8 cellular contexts compared by ENCODE assay signal in the genomic region with DNA sequence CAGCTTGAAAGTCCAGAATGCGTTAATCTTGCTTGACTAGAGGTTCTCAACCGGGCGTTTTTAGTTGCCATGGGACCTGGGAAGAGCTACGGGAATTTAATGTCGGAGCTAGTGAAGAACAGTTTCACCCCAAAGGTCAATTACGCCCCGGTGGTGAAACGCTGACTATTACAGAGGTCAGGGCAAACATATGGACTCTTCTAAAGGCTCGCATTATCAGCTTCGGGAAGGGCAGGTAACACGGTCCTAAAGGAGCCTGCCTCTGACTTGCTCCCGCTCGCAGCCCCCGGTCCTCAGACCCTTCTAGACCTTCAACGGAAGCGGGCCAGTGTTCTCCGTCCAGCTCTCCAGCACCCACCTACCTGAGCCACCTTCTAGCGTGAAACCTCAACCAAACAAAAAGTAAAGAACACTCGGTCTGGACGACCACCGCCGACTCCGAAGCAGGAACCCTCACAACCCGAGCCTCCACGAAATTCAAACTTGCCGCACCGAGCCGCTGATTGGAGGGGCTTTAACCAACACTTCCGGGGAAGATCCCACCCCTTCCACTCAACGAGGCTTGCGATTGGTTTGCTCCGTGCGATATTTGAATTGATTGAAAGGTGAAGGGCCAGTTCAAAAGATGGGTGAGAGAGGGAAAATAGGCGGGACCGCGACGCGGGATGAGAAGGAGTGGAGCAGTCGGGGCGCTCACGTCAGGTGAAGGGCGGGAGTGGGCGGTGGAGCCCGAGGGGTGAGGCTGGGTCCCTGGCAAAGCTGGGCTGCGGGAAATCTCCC. TPM values are rescaled to one million over a fixed set of nuclear protein-coding genes. Genes with fewer than 3 reads are reported as not detected.
DNase-seq lines count a peak whose midpoint lies in the region; ATAC-seq, FAIRE-seq and TF ChIP-seq lines count a peak whose summit lies in the region.

DLGAP5 (minus strand) TSS at position 485 of the 780 bp plus-strand sequence. CDS start 2,406 bp downstream, outside the sequence.

- H2AK5ac ChIP-seq in H1 (ENCODE audit: low read depth, low read length), result no peak within 1 kb of the TSS

- H4K20me1 ChIP-seq in H1 (replicated peaks in 1 of 2; ENCODE audit: control insufficient read depth in 1 of 2, insufficient read depth in 2 of 2, low read length in 2 of 2), result peaks cover 0 to 2% of the 10 kb centered on the region in 2 experiments

- H3K56ac ChIP-seq in H1 (replicated peaks; ENCODE audit: insufficient read length, low read depth, low read length), result peak within 1 kb of the TSS; percentile 34

- ATAC-seq in GM21381 (IDR thresholded peaks at IDR 0.05; ENCODE audit: unreplicated experiment), result peak; percentile 97
- peak; percentile 99 for ATAC-seq in memory B cell (ENCODE audit: low read depth)

- peaks cover 8% of the 10 kb centered on the region; the same call in 1 of the 2 replicates for H3K4me1 ChIP-seq in Caco-2
- peaks cover 0 to 6% (median 4%) of the 10 kb centered on the region in 4 experiments; a peak in 3 of 7 replicates for H3K4me1 ChIP-seq in H1 (replicated peaks in 1 of 4; ENCODE audit: control insufficient read depth in 3 of 4, insufficient read depth in 4 of 4, low read length in 3 of 4)

- H3K9ac ChIP-seq in H1 (replicated peaks in 1 of 4; ENCODE audit: extremely low read depth in 1 of 4, low read depth in 3 of 4, low read length in 3 of 4), result peak within 1 kb of the TSS; percentile 55 to 82 (median 76)

- H2BK15ac ChIP-seq in H1 (ENCODE audit: low read length), result no peak within 1 kb of the TSS; the same call in 1 of the 2 replicates

- H3K4me3 ChIP-seq in Caco-2 (ENCODE audit: low read depth, low read length), result peak within 1 kb of the TSS; percentile 59
- H3K4me3 ChIP-seq in H1 (ENCODE audit: extremely low read depth in 1 of 4, insufficient read depth in 2 of 4, low read depth in 3 of 4, low read length in 4 of 4), result peak within 1 kb of the TSS; percentile 85 to 99 (median 88)

- peaks cover 13 to 46% of the 10 kb centered on the region in 2 experiments for H3K79me2 ChIP-seq in H1 (ENCODE audit: control insufficient read depth in 1 of 2, insufficient read depth in 2 of 2, low read length in 2 of 2)

- H3K36me3 ChIP-seq in Caco-2 (ENCODE audit: control insufficient read depth, insufficient read depth, low read length) (no peaks in the 10 kb centered on the region), H1 (ENCODE audit: control insufficient read depth in 2 of 4, insufficient read depth in 4 of 4, low read length in 3 of 4) (peaks cover 0 to 12% (median 3%) of the 10 kb centered on the region in 4 experiments; a peak in 3 of 8 replicates)

- H3K27me3 Mint-ChIP-seq in Caco-2 (ENCODE audit: insufficient read depth, unreplicated experiment) (no peaks in the 10 kb centered on the region), memory B cell (no peaks in the 10 kb centered on the region)

- no peak within 1 kb of the TSS; the same call in 1 of the 2 replicates for H2BK12ac ChIP-seq in H1 (ENCODE audit: low read depth, low read length)

- no peak within 1 kb of the TSS for H4K91ac ChIP-seq in H1 (replicated peaks; ENCODE audit: insufficient read length, low read length)

- H3K4me2 ChIP-seq in H1 (ENCODE audit: insufficient read depth in 1 of 2, low read depth in 2 of 2, low read length in 2 of 2), result peak within 1 kb of the TSS; percentile 66 to 71

- H2AFZ ChIP-seq in H1 (ENCODE audit: low read length), result peak within 1 kb of the TSS; percentile 63

- peaks cover 6% of the 10 kb centered on the region; the same call in 1 of the 2 replicates for H3K23me2 ChIP-seq in H1 (ENCODE audit: low read depth, low read length)

- intact Hi-C loops in Caco-2 (cut with micrococcal nuclease; ENCODE audit: unreplicated experiment), result no loop called here

- H3K9me3 ChIP-seq in Caco-2 (no peaks in the 10 kb centered on the region), H1 (ENCODE audit: insufficient read depth in 2 of 2, low read depth in 1 of 2, low read length in 1 of 2) (no peaks in the 10 kb centered on the region)

- peak; percentile 67 to 89 for TF ChIP-seq POLR2A in H1 (IDR thresholded peaks at IDR 0.05; ENCODE audit: control extremely low read depth in 1 of 2, low read depth in 2 of 2, low read length in 2 of 2)

- H2BK120ac ChIP-seq in H1 (replicated peaks; ENCODE audit: low read depth, low read length), result no peak within 1 kb of the TSS

- CTCF ChIA-PET in Caco-2 (lab: Charles Lee), result interaction anchor here (0.6 to 1.0 kb wide), 5 partner anchors 73 to 288 kb away, joined by 3 to 5 read pairs (median 3); partner anchors contain the start of genes GCH1 and SOCS4
- CTCF ChIA-PET in activated CD8-positive, alpha-beta memory T cell treated with anti-CD3 and anti-CD28 coated beads for 36 hours (lab: Charles Lee), result interaction anchor here (1.2 kb wide), 1 partner anchor 79 kb away, joined by 3 read pairs; no protein-coding TSS in a partner anchor
- CTCF ChIA-PET in H1 (lab: Charles Lee; ENCODE audit: partially characterized antibody), result interaction anchor here (1.1 to 1.8 kb wide), 3 partner anchors 20 to 163 kb away, joined by 3 to 6 read pairs (median 3); no protein-coding TSS in a partner anchor

- H3K4me1 Mint-ChIP-seq in Caco-2 (ENCODE audit: low read depth, unreplicated experiment) (peaks cover 15% of the 10 kb centered on the region), memory B cell (peaks cover 11% of the 10 kb centered on the region)

- H3K27ac ChIP-seq in H1 (ENCODE audit: low read depth, low read length), result peak within 1 kb of the TSS; percentile 40; the same call in 1 of the 2 replicates

- H2BK5ac ChIP-seq in H1 (ENCODE audit: low read depth, low read length), result peak within 1 kb of the TSS; percentile 86

- H3K9me3 Mint-ChIP-seq in Caco-2 (ENCODE audit: unreplicated experiment), result no peaks in the 10 kb centered on the region
- no peaks in the 10 kb centered on the region for H3K9me3 Mint-ChIP-seq in memory B cell

- no peak for TF ChIP-seq RAD21 in H1 (IDR thresholded peaks at IDR 0.05 in 1 of 2, conservative IDR thresholded peaks at IDR 0.05 in 1 of 2; ENCODE audit: low read depth in 2 of 2, low read length in 2 of 2)

- BruUV-seq in Caco-2 (replicated peaks; lab: Mats Ljungman, UMichigan), result TSS peak; percentile 79

- WGBS in H1 (ENCODE audit: extremely low coverage in 1 of 2, insufficient coverage in 1 of 2, insufficient read length in 1 of 2, insufficient replicate concordance in 2 of 2, low coverage in 1 of 2, low lambda C conversion rate in 2 of 2, missing lambda C conversion rate in 1 of 2), 2 experiments, result 1% methylated on average over 45 of the region's 45 CpGs; no CpG with 5 or more reads in 1 of the 2 experiments

- H3K23ac ChIP-seq in H1 (ENCODE audit: insufficient read length), result no peak within 1 kb of the TSS

- FAIRE-seq in HTR-8/SVneo (lab: Jason Lieb, UNC), result peak; percentile 99
- peak; percentile 52 for FAIRE-seq in H1 (lab: Jason Lieb, UNC)

- peak within 1 kb of the TSS; percentile 81 for H4K5ac ChIP-seq in H1 (ENCODE audit: insufficient read length, low read depth, low read length)

- H3K14ac ChIP-seq in H1 (ENCODE audit: insufficient read length), result no peak within 1 kb of the TSS

- H3K18ac ChIP-seq in H1 (ENCODE audit: extremely low read depth, low read length), result peak within 1 kb of the TSS; percentile 92; the same call in 1 of the 2 replicates

- H3K36me3 Mint-ChIP-seq in Caco-2 (ENCODE audit: insufficient read depth, unreplicated experiment), result peaks cover 21% of the 10 kb centered on the region
- H3K36me3 Mint-ChIP-seq in memory B cell, result no peaks in the 10 kb centered on the region

- H3K4ac ChIP-seq in H1 (replicated peaks; ENCODE audit: insufficient read length, low read depth, low read length), result peak within 1 kb of the TSS; percentile 92

- no peak within 1 kb of the TSS for H2BK20ac ChIP-seq in H1 (ENCODE audit: low read length)

- 0 out of 2 replicates have a peak, but pooled peaks cover 2% of the 10 kb centered on the region for H3K79me1 ChIP-seq in H1 (ENCODE audit: low read depth, low read length)

- peak within 1 kb of the TSS; percentile 54; the same call in 1 of the 2 replicates for H4K8ac ChIP-seq in H1 (ENCODE audit: extremely low read depth, insufficient read depth, low read length)

- H3K27ac Mint-ChIP-seq in Caco-2 (ENCODE audit: unreplicated experiment) (peak within 1 kb of the TSS; percentile 99), memory B cell (peak within 1 kb of the TSS; percentile 67)

- no peaks in the 10 kb centered on the region for H3K27me3 ChIP-seq in Caco-2 (replicated peaks; ENCODE audit: control insufficient read depth, insufficient read depth, low read length)
- no peaks in the 10 kb centered on the region for H3K27me3 ChIP-seq in H1 (replicated peaks in 1 of 4; ENCODE audit: control insufficient read depth in 3 of 4, extremely low read depth in 1 of 4, insufficient read depth in 3 of 4, low read length in 3 of 4)

- H3K4me3 Mint-ChIP-seq in Caco-2 (ENCODE audit: unreplicated experiment) (peak within 1 kb of the TSS; percentile 99), memory B cell (peak within 1 kb of the TSS; percentile 93)

- POLR2A ChIA-PET in Caco-2 (lab: Charles Lee) (interaction anchor here (0.6 to 1.2 kb wide), 4 partner anchors 114 to 164 kb away, joined by 7 to 11 read pairs (median 9); partner anchors contain the start of genes SOCS4 and WDHD1), H1 (lab: Charles Lee; ENCODE audit: partially characterized antibody) (interaction anchor here (0.7 to 2.4 kb wide), 12 partner anchors 8 to 165 kb away, joined by 3 to 10 read pairs (median 4); partner anchors contain the start of genes MAPK1IP1L, SOCS4 and WDHD1)
- POLR2A ChIA-PET in activated CD8-positive, alpha-beta memory T cell treated with anti-CD3 and anti-CD28 coated beads for 36 hours (lab: Charles Lee), result interaction anchor here (0.5 to 1.1 kb wide), 5 partner anchors 81 to 447 kb away, joined by 3 to 6 read pairs (median 3); no protein-coding TSS in a partner anchor

- no peak for TF ChIP-seq EP300 in H1 (IDR thresholded peaks at IDR 0.05; ENCODE audit: borderline replicate concordance in 1 of 2, low read depth in 2 of 2, low read length in 2 of 2)

- peak; percentile 95 to 97 for DNase-seq in Caco-2
- DNase-seq in HTR-8/SVneo (ENCODE audit: insufficient read length, low spot score), result peak; percentile 99
- peak; percentile 98 for DNase-seq in NOMO-1 treated with DMSO at 0.1 percent for 48 hours (lab: John Stamatoyannopoulos, UW; ENCODE audit: unreplicated experiment)
- DNase-seq in H1 (ENCODE audit: low read depth in 1 of 2, low spot score in 2 of 2), result peak; percentile 88 to 89
- DNase-seq in memory B cell (ENCODE audit: low spot score in 2 of 2), result peak; percentile 66 to 70
- peak; percentile 80 for DNase-seq in stimulated activated CD8-positive, alpha-beta memory T cell treated with anti-CD3 and anti-CD28 coated beads, Interleukin-12 subunit alpha, Interleukin-12 subunit beta, amount 100 ng/mL, for 1 hour (ENCODE audit: low read depth)

- TF ChIP-seq CTCF in Caco-2 (IDR thresholded peaks at IDR 0.05; ENCODE audit: insufficient read depth in 1 of 2, low read depth in 1 of 2, low read length in 1 of 2, severe bottlenecking in 1 of 2, unreplicated experiment in 1 of 2) (no peak), H1 (IDR thresholded peaks at IDR 0.05; ENCODE audit: control extremely low read depth in 1 of 3, insufficient read depth in 1 of 3, low read depth in 1 of 3, low read length in 3 of 3) (no peak)

RNA-seq across cellular contexts. Expression of gene DLGAP5, which starts in this region (rescaled TPM):
- total RNA-seq in Caco-2 (2022), result 49.7 and 54.1 TPM in 2 replicates
- total RNA-seq in activated CD8-positive, alpha-beta memory T cell treated with anti-CD3 and anti-CD28 coated beads for 36 hours, result 10 to 100 TPM; 46.2 to 46.6 TPM
- 150 and 155 TPM in 2 replicates for total RNA-seq in H1 (2021; fragmentation: NEBNext Ultra II Directional; extraction: Animal tissue kit (Norgen Biotek cat#: 25700))
- 9.1 and 16.9 TPM in 2 replicates for polyA plus RNA-seq in H1 (2011; rRNA removed)
- polyA plus RNA-seq in H1 (2011; cell fraction: cytosol; rRNA removed), result 39.0 TPM
- polyA plus RNA-seq in H1 (2011; cell fraction: nucleus; rRNA removed), result 16.9 TPM
- polyA plus RNA-seq in H1 (2012, experiment 1 of 2), result 43.1 to 83.1 TPM (median 51.0 TPM) in 4 replicates
- polyA plus RNA-seq in H1 (2012, experiment 2 of 2), result 4.7 TPM
- 99.1 TPM for polyA plus RNA-seq in H1 (2013, experiment 1 of 2)
- polyA plus RNA-seq in H1 (2013, experiment 2 of 2), result 95.2 TPM
- 23.1 and 33.5 TPM in 2 replicates for polyA minus RNA-seq in H1 (2011; rRNA and poly(A)+ RNA removed)
- polyA minus RNA-seq in H1 (2011; cell fraction: cytosol; rRNA and poly(A)+ RNA removed), result 33.6 TPM
- polyA minus RNA-seq in H1 (2011; cell fraction: nucleus; rRNA and poly(A)+ RNA removed), result 66.7 TPM

Comparison
In these comparisons a context has a peak if more than half of its experiments do, and no peak if none do; other contexts are left out.
1. Peak in every context shown above with its lines: DNase-seq, ATAC-seq, H3K4me3 ChIP-seq and H3K27ac ChIP-seq.